ENCODE assay signal across 1 cellular context in genomic region chr5:119302916-119303897, GRCh38.
A peak's percentile ranks its signal among the peaks of the same experiment; 100 is the strongest.
TF ChIP-seq lines count a peak whose summit lies in the region.

No MANE protein-coding gene starts in this region.

TF ChIP-seq in HepG2, 621 proteins besides CTCF, POLR2A, EP300 and RAD21 (continued from another document and continues in another):
- TF ChIP-seq ZNF280B (CRISPR knock-in tag; IDR thresholded peaks at IDR 0.05; ENCODE audit: borderline replicate concordance), result no peak
- TF ChIP-seq CEBPZ (IDR thresholded peaks at IDR 0.05; ENCODE audit: low read length), result no peak
- no peak for TF ChIP-seq SATB2 (CRISPR knock-in tag; IDR thresholded peaks at IDR 0.05)
- TF ChIP-seq ZUFSP (CRISPR knock-in tag; IDR thresholded peaks at IDR 0.05; ENCODE audit: borderline replicate concordance), result no peak
- no peak for TF ChIP-seq MATR3 (CRISPR knock-in tag; IDR thresholded peaks at IDR 0.05)
- TF ChIP-seq DZIP1 (CRISPR knock-in tag; IDR thresholded peaks at IDR 0.05), result no peak
- no peak for TF ChIP-seq SP1 (IDR thresholded peaks at IDR 0.05)
- TF ChIP-seq SP1 (CRISPR knock-in tag; IDR thresholded peaks at IDR 0.05), result no peak
- no peak for TF ChIP-seq GTF3A (CRISPR knock-in tag; conservative IDR thresholded peaks at IDR 0.05)
- peak; percentile 41; the same call in 1 of the 2 replicates for TF ChIP-seq RARA (CRISPR knock-in tag; IDR thresholded peaks at IDR 0.05)
- TF ChIP-seq HNRNPUL1 (IDR thresholded peaks at IDR 0.05; ENCODE audit: low read depth, low read length), result no peak
- TF ChIP-seq ZNF704 (CRISPR knock-in tag; IDR thresholded peaks at IDR 0.05; ENCODE audit: borderline replicate concordance), result no peak
- TF ChIP-seq MBD4 (IDR thresholded peaks at IDR 0.05; ENCODE audit: borderline replicate concordance, low read length), result no peak
- no peak for TF ChIP-seq TRAFD1 (CRISPR knock-in tag; IDR thresholded peaks at IDR 0.05; ENCODE audit: borderline replicate concordance)
- no peak for TF ChIP-seq RFX5 (IDR thresholded peaks at IDR 0.05; ENCODE audit: low read depth, low read length)
- no peak for TF ChIP-seq ZNF598 (CRISPR knock-in tag; IDR thresholded peaks at IDR 0.05; ENCODE audit: borderline replicate concordance)
- TF ChIP-seq ZNF792 (CRISPR knock-in tag; IDR thresholded peaks at IDR 0.05), result peak; percentile 46; the same call in 1 of the 2 replicates
- no peak for TF ChIP-seq ZNF329 (CRISPR knock-in tag; IDR thresholded peaks at IDR 0.05; ENCODE audit: low read depth)
- no peak for TF ChIP-seq TEF (CRISPR knock-in tag; IDR thresholded peaks at IDR 0.05)
- TF ChIP-seq ZFP41 (CRISPR knock-in tag; IDR thresholded peaks at IDR 0.05; ENCODE audit: borderline replicate concordance), result no peak
- peak; percentile 72; the same call in 1 of the 2 replicates for TF ChIP-seq HNF1A (IDR thresholded peaks at IDR 0.05; ENCODE audit: low read depth)
- TF ChIP-seq HNF1A (CRISPR knock-in tag; IDR thresholded peaks at IDR 0.05; ENCODE audit: borderline replicate concordance), result no peak; the same call in 1 of the 2 replicates
- TF ChIP-seq ZBTB7A (CRISPR knock-in tag; IDR thresholded peaks at IDR 0.05), result no peak
- peak; percentile 35; the same call in 1 of the 2 replicates for TF ChIP-seq NR2F6 (IDR thresholded peaks at IDR 0.05)
- peak; percentile 41 for TF ChIP-seq NR2F6 (CRISPR knock-in tag; IDR thresholded peaks at IDR 0.05)
- TF ChIP-seq NONO (IDR thresholded peaks at IDR 0.05), result no peak
- TF ChIP-seq NONO (CRISPR knock-in tag; conservative IDR thresholded peaks at IDR 0.05), result 0 out of 2 replicates have a peak, but pooled peaks have one; percentile 29
- TF ChIP-seq DNMT3B (CRISPR knock-in tag; conservative IDR thresholded peaks at IDR 0.05), result no peak
- no peak for TF ChIP-seq ZNF776 (CRISPR knock-in tag; IDR thresholded peaks at IDR 0.05)
- peak; percentile 48 for TF ChIP-seq CREB1 (IDR thresholded peaks at IDR 0.05)
- peak; percentile 71 for TF ChIP-seq CREB1 (CRISPR knock-in tag; IDR thresholded peaks at IDR 0.05)
- no peak for TF ChIP-seq DBP (CRISPR knock-in tag; IDR thresholded peaks at IDR 0.05; ENCODE audit: not compliant biosample characterization)
- TF ChIP-seq THYN1 (CRISPR knock-in tag; IDR thresholded peaks at IDR 0.05; ENCODE audit: borderline replicate concordance, low read depth), result no peak
- TF ChIP-seq CREB3 (CRISPR knock-in tag; IDR thresholded peaks at IDR 0.05), result no peak
- TF ChIP-seq POLR2AphosphoS2 (IDR thresholded peaks at IDR 0.05; ENCODE audit: low read depth, low read length), result no peak
- TF ChIP-seq MIER3 (CRISPR knock-in tag; IDR thresholded peaks at IDR 0.05; ENCODE audit: borderline replicate concordance), result no peak
- no peak for TF ChIP-seq PHB2 (IDR thresholded peaks at IDR 0.05; ENCODE audit: partially characterized antibody)
- TF ChIP-seq ZGPAT (CRISPR knock-in tag; IDR thresholded peaks at IDR 0.05), result peak; percentile 52
